19 cellular contexts compared by ENCODE assay signal in genomic region chrX:42220083-42220482, GRCh38.
DNase-seq lines count a peak whose midpoint lies in the region; ATAC-seq, FAIRE-seq and TF ChIP-seq lines count a peak whose summit lies in the region.
"Had no signal": no experiment of that assay in that cellular context is flagged by ENCODE, and none has a peak within 500 bp of the region (broad histone marks: within the 10 kb centered on the region; RNA-seq: fewer than 3 reads in every experiment).

No MANE protein-coding gene starts in this region.

- in situ Hi-C loops in K562 (cut with MboI) = no loop called here

- no peaks in the 10 kb centered on the region for H3K36me3 ChIP-seq in K562 (ENCODE audit: control insufficient read depth, insufficient read depth, low read length)
- H3K36me3 ChIP-seq: Peyer's patch had no signal

- H3K27me3 ChIP-seq in K562 (ENCODE audit: control insufficient read depth in 2 of 2, insufficient read depth in 2 of 2, low read length in 2 of 2) = no peaks in the 10 kb centered on the region
- H3K27me3 ChIP-seq: Peyer's patch had no signal

- intact Hi-C loops in K562 (cut with micrococcal nuclease) = no loop called here

- 0% methylated on average over 6 of the region's 6 CpGs for WGBS in K562 (ENCODE audit: insufficient coverage, low coverage, missing lambda C conversion rate)

- no peaks in the 10 kb centered on the region for H4K20me1 ChIP-seq in K562 (replicated peaks; ENCODE audit: control insufficient read depth, insufficient read depth, low read length)

- no peak overlapping the region for H3K4me2 ChIP-seq in K562 (ENCODE audit: insufficient read depth, low read length)

- TF ChIP-seq CTCF in K562 (IDR thresholded peaks at IDR 0.05 in 2 of 3, conservative IDR thresholded peaks at IDR 0.05 in 1 of 3; ENCODE audit: insufficient read depth in 2 of 3, low read depth in 1 of 3, low read length in 3 of 3) = no peak

- no peak overlapping the region for H3K9ac ChIP-seq in K562 (ENCODE audit: insufficient read depth in 1 of 2, low read depth in 2 of 2, low read length in 2 of 2)

- no peak overlapping the region for H3K4me3 ChIP-seq in K562
- H3K4me3 ChIP-seq: Peyer's patch had no signal

- no peaks in the 10 kb centered on the region for H3K79me2 ChIP-seq in K562 (ENCODE audit: control insufficient read depth, insufficient read depth, low read length)

- no peak for FAIRE-seq in K562 (lab: Jason Lieb, UNC)

- BruUV-seq in K562 (replicated peaks; lab: Mats Ljungman, UMichigan) = no TSS peak

- POLR2A ChIA-PET in K562 (lab: Yijun Ruan, JAX) = no interaction called here

- TF ChIP-seq RAD21 in K562 (CRISPR knock-in tag; conservative IDR thresholded peaks at IDR 0.05 in 1 of 2, IDR thresholded peaks at IDR 0.05 in 1 of 2) = no peak

- H3K9me3 ChIP-seq in K562 (replicated peaks; ENCODE audit: control insufficient read depth, insufficient read depth, low read depth, low read length) = no peaks in the 10 kb centered on the region
- H3K9me3 ChIP-seq: Peyer's patch had no signal

- DNase-seq in NCI-H1105 treated with DMSO at 0.1 percent for 48 hours (lab: John Stamatoyannopoulos, UW) (peak; percentile 16), NCI-H1105 (lab: John Stamatoyannopoulos, UW) (no peak), NCI-H146 treated with DMSO at 0.1 percent for 48 hours (lab: John Stamatoyannopoulos, UW; ENCODE audit: unreplicated experiment) (peak; percentile 78), NCI-H345 treated with DMSO at 0.1 percent for 48 hours (lab: John Stamatoyannopoulos, UW; ENCODE audit: unreplicated experiment) (peak; percentile 16), K562 (ENCODE audit: extremely low read depth in 1 of 4, low spot score in 3 of 4) (no peak), GF-D8 (lab: John Stamatoyannopoulos, UW) (no peak)
- DNase-seq in stimulated activated CD4-positive, alpha-beta T cell treated with anti-CD3 and anti-CD28 coated beads, Interleukin-12 subunit alpha, Interleukin-12 subunit beta, amount 100 ng/mL, for 4 hours = no peak
- DNase-seq: CD8-positive, alpha-beta T cell; EL; H7; NCI-H1048; NCI-H187; NCI-H446 treated with DMSO at 0.1 percent for 48 hours; Peyer's patch; Right ventricle myocardium superior; T-helper 1 cell had no signal

- no peak overlapping the region for H3K27ac ChIP-seq in K562 (ENCODE audit: extremely low read depth, low read depth, low read length)
- H3K27ac ChIP-seq: 22Rv1, Peyer's patch had no signal

- no peak overlapping the region for H2AFZ ChIP-seq in K562 (ENCODE audit: low read depth, low read length)

- no peaks in the 10 kb centered on the region for H3K9me1 ChIP-seq in K562 (ENCODE audit: control insufficient read depth, insufficient read depth, low read length)

- no peak for TF ChIP-seq POLR2A in K562 (conservative IDR thresholded peaks at IDR 0.05)
- TF ChIP-seq POLR2A in GM18505 (IDR thresholded peaks at IDR 0.05; ENCODE audit: borderline replicate concordance, extremely low read depth, insufficient read depth, insufficient read length) = no peak

- TF ChIP-seq EP300 in K562 (IDR thresholded peaks at IDR 0.05; ENCODE audit: low read length) = no peak

- CTCF ChIA-PET in K562 (lab: Yijun Ruan, JAX; ENCODE audit: low intra/inter-chr PET ratio) = no interaction called here

- no peak for ATAC-seq in K562
- ATAC-seq in GM18505 (IDR thresholded peaks at IDR 0.05; ENCODE audit: unreplicated experiment) = no peak
- ATAC-seq: CD8-positive, alpha-beta T cell; SK-N-SH treated with all-trans-retinoic acid at 6 μM for 48 hours had no signal

- no peaks in the 10 kb centered on the region for H3K4me1 ChIP-seq in K562 (replicated peaks in 1 of 2; ENCODE audit: control insufficient read depth in 2 of 2, insufficient read depth in 2 of 2, low read length in 2 of 2)
- H3K4me1 ChIP-seq: Peyer's patch had no signal

TF ChIP-seq in K562, 482 proteins besides CTCF, POLR2A, EP300 and RAD21:
- TF ChIP-seq IRF2 (CRISPR knock-in tag; IDR thresholded peaks at IDR 0.05) (no peak), RAD51 (IDR thresholded peaks at IDR 0.05; ENCODE audit: borderline replicate concordance, low read depth) (peak; percentile 78), TFE3 (CRISPR knock-in tag; IDR thresholded peaks at IDR 0.05) (peak; percentile 90), ATF2 (CRISPR knock-in tag; IDR thresholded peaks at IDR 0.05) (no peak), CBFA2T2 (conservative IDR thresholded peaks at IDR 0.05) (peak; percentile 23; the same call in 1 of the 2 replicates)

Comparison
In these comparisons a context has a peak if more than half of its experiments do, and no peak if none do; other contexts are left out.
1. DNase-seq: peak in NCI-H1105 treated with DMSO at 0.1 percent for 48 hours (single experiment), NCI-H146 treated with DMSO at 0.1 percent for 48 hours (single experiment) and NCI-H345 treated with DMSO at 0.1 percent for 48 hours (single experiment); none in NCI-H1105 (single experiment), K562 (0 of 4), GF-D8 (single experiment) and stimulated activated CD4-positive, alpha-beta T cell treated with anti-CD3 and anti-CD28 coated beads, Interleukin-12 subunit alpha, Interleukin-12 subunit beta, amount 100 ng/mL, for 4 hours (single experiment).